8 cellular contexts compared by ENCODE assay signal in the genomic region with DNA sequence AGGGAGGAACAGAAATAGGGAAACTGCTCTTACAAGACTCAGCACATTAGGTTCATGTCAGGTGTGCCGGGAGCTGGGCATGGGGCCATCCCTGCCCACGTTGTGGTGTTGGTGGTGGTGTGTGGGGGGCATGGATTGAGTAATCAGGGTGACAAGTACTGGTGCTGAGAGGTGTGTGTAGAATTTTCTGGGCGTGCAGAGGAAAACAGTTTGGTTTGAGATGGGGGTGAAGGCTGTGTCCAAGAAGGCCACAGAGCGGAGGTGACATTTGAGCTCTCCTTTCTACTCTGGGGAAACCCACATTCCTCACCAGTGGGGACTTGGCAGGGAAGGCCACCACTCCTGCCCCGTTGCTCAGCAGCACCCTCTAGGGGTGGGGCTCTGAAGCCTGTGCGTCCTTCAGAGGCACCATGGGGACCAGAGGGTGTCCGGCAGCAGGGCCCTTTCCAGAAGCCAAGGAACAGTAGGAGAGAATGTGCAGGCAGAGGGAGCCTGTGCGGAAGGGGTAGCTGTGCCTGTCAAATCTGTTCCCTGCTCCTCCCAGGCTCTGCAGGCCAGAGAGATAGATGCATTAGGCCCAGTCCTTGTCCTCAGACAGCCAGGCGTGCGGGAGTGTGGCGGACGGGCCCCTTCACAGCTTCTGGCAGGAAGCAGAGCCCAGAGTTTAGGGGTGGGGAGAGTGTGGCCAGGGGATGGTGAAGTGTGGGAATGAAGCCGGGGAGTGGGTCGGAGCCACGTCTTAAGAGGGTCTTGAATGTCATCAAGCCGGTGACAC. TPM values are rescaled to one million over a fixed set of nuclear protein-coding genes. Genes with fewer than 3 reads are reported as not detected.
DNase-seq lines count a peak whose midpoint lies in the region; ATAC-seq and TF ChIP-seq lines count a peak whose summit lies in the region.

No MANE protein-coding gene starts in this region.

- H3K9me3 Mint-ChIP-seq in activated CD4-positive, alpha-beta T cell treated with anti-CD3 and anti-CD28 coated beads for 36 hours (ENCODE audit: low read depth), result no peaks in the 10 kb centered on the region

- 75 to 79% methylated on average over 15 to 16 of the region's 16 CpGs for WGBS in thyroid gland, 2 donors

- peaks cover 30% of the 10 kb centered on the region for H3K4me1 Mint-ChIP-seq in activated CD4-positive, alpha-beta T cell treated with anti-CD3 and anti-CD28 coated beads for 36 hours

- no peaks in the 10 kb centered on the region for H3K36me3 ChIP-seq in kidney epithelial cell (ENCODE audit: control insufficient read depth, insufficient read depth, low read length)
- H3K36me3 ChIP-seq in thyroid gland, result no peaks in the 10 kb centered on the region

- TF ChIP-seq POLR2A in thyroid gland (IDR thresholded peaks at IDR 0.05), result no peak

- intact Hi-C loops in activated CD4-positive, alpha-beta T cell treated with anti-CD3 and anti-CD28 coated beads for 36 hours (cut with DNase I, micrococcal nuclease), result no loop called here
- intact Hi-C loops in thyroid gland (cut with DNase I), result loop anchor here (5.0 kb wide), 1 partner anchor 48 kb away; a partner anchor contains a TSS

- ATAC-seq in activated CD4-positive, alpha-beta T cell treated with anti-CD3 and anti-CD28 coated beads for 36 hours, result peak; percentile 77

- H3K4me3 ChIP-seq in kidney epithelial cell (ENCODE audit: low read depth, low read length), result no peak overlapping the region
- H3K4me3 ChIP-seq in thyroid gland (replicated peaks in 1 of 3), result no peak overlapping the region

- H3K27ac ChIP-seq in thyroid gland, result peak overlapping the region; percentile 92 to 95 (median 94)

- DNase-seq in activated CD4-positive, alpha-beta T cell treated with anti-CD3 and anti-CD28 coated beads for 36 hours, result peak; percentile 73
- no peak for DNase-seq in activated CD4-positive, alpha-beta T cell treated with anti-CD3 and anti-CD28 coated beads for 1 hour
- peak; percentile 74 for DNase-seq in activated CD8-positive, alpha-beta memory T cell treated with anti-CD3 and anti-CD28 coated beads for 24 hours
- DNase-seq in kidney epithelial cell (ENCODE audit: low read depth) (no peak), thyroid gland (peak in 1 of 2 donors; percentile 42), 8988T (no peak), C1 segment of cervical spinal cord (lab: John Stamatoyannopoulos, UW) (no peak), pons (ENCODE audit: low spot score) (no peak)

- H3K4me1 ChIP-seq in thyroid gland, result peaks cover 46 to 78% of the 10 kb centered on the region in 2 donors

- peaks cover under 1% of the 10 kb centered on the region for H3K36me3 Mint-ChIP-seq in activated CD4-positive, alpha-beta T cell treated with anti-CD3 and anti-CD28 coated beads for 36 hours (ENCODE audit: low read depth)

- CTCF ChIA-PET in activated CD4-positive, alpha-beta T cell treated with anti-CD3 and anti-CD28 coated beads for 36 hours (lab: Charles Lee), result interaction anchor here (0.8 kb wide), 1 partner anchor 10 kb away, joined by 3 read pairs; no protein-coding TSS in a partner anchor

- no peak overlapping the region for H3K27ac Mint-ChIP-seq in activated CD4-positive, alpha-beta T cell treated with anti-CD3 and anti-CD28 coated beads for 36 hours

- no peaks in the 10 kb centered on the region for H3K9me3 ChIP-seq in thyroid gland

- H3K27me3 ChIP-seq in kidney epithelial cell (ENCODE audit: control insufficient read depth, insufficient read depth, low read length), result no peaks in the 10 kb centered on the region
- no peaks in the 10 kb centered on the region for H3K27me3 ChIP-seq in thyroid gland

- no peaks in the 10 kb centered on the region for H3K27me3 Mint-ChIP-seq in activated CD4-positive, alpha-beta T cell treated with anti-CD3 and anti-CD28 coated beads for 36 hours

- POLR2A ChIA-PET in activated CD4-positive, alpha-beta T cell treated with anti-CD3 and anti-CD28 coated beads for 36 hours (lab: Charles Lee), result interaction anchor here (0.7 kb wide), 1 partner anchor 11 kb away, joined by 4 read pairs; no protein-coding TSS in a partner anchor

- peak; percentile 69 for TF ChIP-seq CTCF in kidney epithelial cell (IDR thresholded peaks at IDR 0.05; ENCODE audit: insufficient read depth, low read length, poor library complexity, severe bottlenecking)
- peak in 4 of 6 experiments; percentile 33 to 52 (median 40) for TF ChIP-seq CTCF in thyroid gland (IDR thresholded peaks at IDR 0.05)

- H3K4me3 Mint-ChIP-seq in activated CD4-positive, alpha-beta T cell treated with anti-CD3 and anti-CD28 coated beads for 36 hours, result no peak overlapping the region

RNA-seq across cellular contexts. Expression of a gene that starts 48.7 kb away (rescaled TPM):
- total RNA-seq in activated CD4-positive, alpha-beta T cell treated with anti-CD3 and anti-CD28 coated beads for 36 hours, result 10 to 100 TPM; 13.2 to 13.5 TPM
- 25.7 and 30.9 TPM in 2 replicates for total RNA-seq in kidney epithelial cell
- total RNA-seq in thyroid gland, result 100 to 1,000 TPM in 1 of 4 donors, 10 to 100 TPM in 3; 54.2 to 155 (median 71.9) TPM

Comparison
In these comparisons a context has a peak if more than half of its experiments do, and no peak if none do; other contexts are left out.
1. DNase-seq: peak in activated CD4-positive, alpha-beta T cell treated with anti-CD3 and anti-CD28 coated beads for 36 hours (single experiment) and activated CD8-positive, alpha-beta memory T cell treated with anti-CD3 and anti-CD28 coated beads for 24 hours (single experiment); none in activated CD4-positive, alpha-beta T cell treated with anti-CD3 and anti-CD28 coated beads for 1 hour (single experiment), kidney epithelial cell (single experiment), 8988T (single experiment), C1 segment of cervical spinal cord (0 of 14) and pons (single experiment).